1 cellular context compared by ENCODE assay signal in the genomic region with DNA sequence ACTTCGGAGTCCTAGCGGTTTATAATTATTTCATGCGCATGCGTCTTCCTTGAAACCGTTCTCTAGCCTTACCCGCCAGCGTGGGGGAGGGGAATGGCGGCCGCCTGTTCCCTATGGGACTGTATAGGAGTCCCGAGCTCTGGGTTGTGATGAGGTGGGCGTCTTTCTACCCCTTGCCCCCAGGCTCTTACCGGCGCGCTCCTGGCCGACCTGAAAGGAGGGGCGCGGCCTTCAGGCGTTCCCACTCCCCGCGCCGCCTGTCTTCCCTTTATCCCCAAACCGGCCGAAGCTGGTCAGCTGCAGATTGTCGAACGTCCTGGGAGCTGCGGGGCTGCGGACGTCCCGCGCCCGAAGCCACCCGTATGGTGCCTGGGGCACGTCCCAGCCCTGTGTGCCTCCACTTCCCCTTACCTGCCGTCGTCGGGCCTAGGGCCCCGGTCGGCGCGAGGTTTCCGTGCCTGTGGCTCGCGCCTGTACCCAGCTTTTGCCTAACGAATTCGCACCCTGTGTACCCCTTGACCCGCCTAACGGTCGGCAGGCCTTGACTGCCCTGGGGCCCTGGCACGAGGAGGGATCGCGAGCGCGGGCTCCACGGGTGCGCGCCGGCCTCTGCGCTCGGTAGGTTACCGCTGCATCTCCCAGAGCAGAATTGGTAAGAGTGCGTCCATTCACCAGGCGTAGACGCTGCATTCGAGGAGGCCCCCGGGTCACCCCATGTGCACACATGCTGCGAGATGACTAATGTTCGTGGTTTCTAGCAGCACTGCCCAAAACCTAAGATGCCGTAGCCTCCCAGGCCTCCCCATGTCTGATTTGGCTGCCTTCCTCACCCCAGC.
TF ChIP-seq lines count a peak whose summit lies in the region.

No MANE protein-coding gene starts in this region.

TF ChIP-seq in HepG2, 621 proteins besides CTCF, POLR2A, EP300 and RAD21 (continued from another document):
- TF ChIP-seq, protein P1, sequence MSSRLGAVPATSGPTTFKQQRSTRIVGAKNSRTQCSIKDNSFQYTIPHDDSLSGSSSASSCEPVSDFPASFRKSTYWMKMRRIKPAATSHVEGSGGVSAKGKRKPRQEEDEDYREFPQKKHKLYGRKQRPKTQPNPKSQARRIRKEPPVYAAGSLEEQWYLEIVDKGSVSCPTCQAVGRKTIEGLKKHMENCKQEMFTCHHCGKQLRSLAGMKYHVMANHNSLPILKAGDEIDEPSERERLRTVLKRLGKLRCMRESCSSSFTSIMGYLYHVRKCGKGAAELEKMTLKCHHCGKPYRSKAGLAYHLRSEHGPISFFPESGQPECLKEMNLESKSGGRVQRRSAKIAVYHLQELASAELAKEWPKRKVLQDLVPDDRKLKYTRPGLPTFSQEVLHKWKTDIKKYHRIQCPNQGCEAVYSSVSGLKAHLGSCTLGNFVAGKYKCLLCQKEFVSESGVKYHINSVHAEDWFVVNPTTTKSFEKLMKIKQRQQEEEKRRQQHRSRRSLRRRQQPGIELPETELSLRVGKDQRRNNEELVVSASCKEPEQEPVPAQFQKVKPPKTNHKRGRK (CRISPR knock-in tag; IDR thresholded peaks at IDR 0.05), result no peak; the same call in 1 of the 2 replicates
- TF ChIP-seq ZNF232 (CRISPR knock-in tag; IDR thresholded peaks at IDR 0.05; ENCODE audit: borderline replicate concordance) (peak; percentile 85), ZNF362 (CRISPR knock-in tag; IDR thresholded peaks at IDR 0.05; ENCODE audit: borderline replicate concordance) (peak; percentile 65; the same call in 1 of the 2 replicates), TFE3 (CRISPR knock-in tag; IDR thresholded peaks at IDR 0.05) (no peak; the same call in 1 of the 2 replicates), SRSF1 (optimal IDR thresholded peaks at IDR 0.05; ENCODE audit: low read depth, low read length) (peak; percentile 74), EHMT2 (IDR thresholded peaks at IDR 0.05; ENCODE audit: borderline replicate concordance, low read depth, low read length) (no peak), ATF7-NPFF (CRISPR knock-in tag; IDR thresholded peaks at IDR 0.05; ENCODE audit: low read depth) (no peak)
- TF ChIP-seq, protein P2, sequence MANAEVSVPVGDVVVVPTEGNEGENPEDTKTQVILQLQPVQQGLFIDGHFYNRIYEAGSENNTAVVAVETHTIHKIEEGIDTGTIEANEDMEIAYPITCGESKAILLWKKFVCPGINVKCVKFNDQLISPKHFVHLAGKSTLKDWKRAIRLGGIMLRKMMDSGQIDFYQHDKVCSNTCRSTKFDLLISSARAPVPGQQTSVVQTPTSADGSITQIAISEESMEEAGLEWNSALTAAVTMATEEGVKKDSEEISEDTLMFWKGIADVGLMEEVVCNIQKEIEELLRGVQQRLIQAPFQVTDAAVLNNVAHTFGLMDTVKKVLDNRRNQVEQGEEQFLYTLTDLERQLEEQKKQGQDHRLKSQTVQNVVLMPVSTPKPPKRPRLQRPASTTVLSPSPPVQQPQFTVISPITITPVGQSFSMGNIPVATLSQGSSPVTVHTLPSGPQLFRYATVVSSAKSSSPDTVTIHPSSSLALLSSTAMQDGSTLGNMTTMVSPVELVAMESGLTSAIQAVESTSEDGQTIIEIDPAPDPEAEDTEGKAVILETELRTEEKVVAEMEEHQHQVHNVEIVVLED (CRISPR knock-in tag; IDR thresholded peaks at IDR 0.05; ENCODE audit: borderline replicate concordance), result peak; percentile 47; the same call in 1 of the 2 replicates
TF ChIP-seq in HepG2: peak in this region for 216.
